ENCODE assay signal across 1 cellular context in genomic region chr17:968812-969766, GRCh38.
TF ChIP-seq lines count a peak whose summit lies in the region.

No MANE protein-coding gene starts in this region.

TF ChIP-seq in HepG2, 621 proteins besides CTCF, POLR2A, EP300 and RAD21:
- TF ChIP-seq HINFP (CRISPR knock-in tag; IDR thresholded peaks at IDR 0.05; ENCODE audit: low read depth), result no peak
- no peak for TF ChIP-seq POLR2AphosphoS2 (IDR thresholded peaks at IDR 0.05; ENCODE audit: low read depth, low read length)
- no peak for TF ChIP-seq ATF7 (IDR thresholded peaks at IDR 0.05)
- TF ChIP-seq ATF7 (CRISPR knock-in tag; IDR thresholded peaks at IDR 0.05), result no peak
- TF ChIP-seq CAMTA2 (CRISPR knock-in tag; IDR thresholded peaks at IDR 0.05; ENCODE audit: borderline replicate concordance), result no peak
- TF ChIP-seq ATM (IDR thresholded peaks at IDR 0.05; ENCODE audit: borderline replicate concordance), result no peak
- TF ChIP-seq THAP8 (CRISPR knock-in tag; IDR thresholded peaks at IDR 0.05; ENCODE audit: borderline replicate concordance), result no peak
